Comparison of ENCODE assay signal across 12 cellular contexts in the genomic region with DNA sequence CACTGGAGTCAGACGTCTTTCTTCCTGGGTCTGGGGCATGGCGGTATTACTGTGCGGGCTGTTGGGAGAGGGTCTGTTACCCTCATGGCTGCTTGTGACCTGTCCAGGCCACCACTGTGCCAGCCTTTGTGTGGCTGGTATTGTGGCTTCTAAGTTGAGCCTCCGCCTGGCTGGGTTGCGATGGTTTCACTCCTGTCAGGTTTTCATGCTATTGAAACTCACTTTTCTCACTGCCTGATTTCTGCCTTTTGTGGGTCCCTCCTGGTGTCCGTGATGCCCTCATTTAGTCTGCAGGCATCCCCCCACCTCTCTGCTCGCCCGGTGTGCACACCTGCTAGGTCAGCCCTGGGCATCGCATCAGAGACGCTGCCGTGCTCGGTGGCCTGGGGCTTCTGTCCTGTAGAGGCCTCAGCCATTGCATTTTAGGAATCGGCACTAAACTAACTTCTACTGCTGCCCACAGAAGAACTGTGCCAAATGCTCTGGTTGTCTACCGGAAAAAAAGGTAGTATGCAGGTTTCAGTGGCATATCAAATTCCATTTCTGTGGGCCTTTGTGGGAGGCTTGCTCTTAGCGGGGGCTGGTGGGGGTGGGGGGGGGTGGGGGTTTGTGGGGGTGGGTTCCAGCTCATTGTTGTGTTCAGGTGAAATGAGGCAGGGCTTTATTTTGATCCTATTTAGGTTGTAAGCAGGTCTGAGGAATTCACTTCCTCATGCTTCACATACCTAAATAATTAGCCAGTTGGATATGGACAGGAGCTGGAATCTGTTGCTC.
DNase-seq lines count a peak whose midpoint lies in the region; ATAC-seq, FAIRE-seq and TF ChIP-seq lines count a peak whose summit lies in the region.
"Had no signal": no experiment of that assay in that cellular context is flagged by ENCODE, and none has a peak within 500 bp of the region (broad histone marks: within the 10 kb centered on the region; RNA-seq: fewer than 3 reads in every experiment).

No MANE protein-coding gene starts in this region.

- H3K4me2 ChIP-seq in mammary epithelial cell (ENCODE audit: insufficient read depth, low read depth, low read length): peak overlapping the region; percentile 33

- in situ Hi-C loops in mammary epithelial cell (cut with MboI; ENCODE audit: low sequenced_read_pairs in 2 of 2): no loop called here

- H3K27ac ChIP-seq in HUES64 (ENCODE audit: low read depth, low read length) (peak overlapping the region; percentile 25), mammary epithelial cell (ENCODE audit: insufficient read depth, low read depth, low read length) (no peak overlapping the region)
- H3K27ac ChIP-seq: thoracic aorta had no signal

- H2AFZ ChIP-seq in mammary epithelial cell (ENCODE audit: low read depth, low read length): peak overlapping the region; percentile 4

- CTCF ChIA-PET in mammary epithelial cell (lab: Charles Lee; ENCODE audit: low non-redundant PET): no interaction called here

- H3K9ac ChIP-seq in HUES64 (ENCODE audit: low read depth, low read length): no peak overlapping the region
- no peak overlapping the region for H3K9ac ChIP-seq in mammary epithelial cell (ENCODE audit: insufficient read depth, low read length)

- dilution Hi-C loops in mammary epithelial cell (cut with HindIII; ENCODE audit: low sequenced_read_pairs): no loop called here

- intact Hi-C loops in mammary epithelial cell (cut with micrococcal nuclease): no loop called here

- no peaks in the 10 kb centered on the region for H3K27me3 ChIP-seq in HUES64 (ENCODE audit: insufficient read depth, low read length)
- H3K27me3 ChIP-seq in mammary epithelial cell (ENCODE audit: insufficient read depth, low read length): no peaks in the 10 kb centered on the region
- no peaks in the 10 kb centered on the region for H3K27me3 ChIP-seq in kidney epithelial cell (ENCODE audit: control insufficient read depth, insufficient read depth, low read length)
- H3K27me3 ChIP-seq: BE2C had no signal

- no peaks in the 10 kb centered on the region for H4K20me1 ChIP-seq in mammary epithelial cell (ENCODE audit: insufficient read depth, low read length)

- H3K4me1 ChIP-seq in HUES64 (ENCODE audit: insufficient read depth, low read length) (peaks cover 14% of the 10 kb centered on the region; the same call in 1 of the 2 replicates), mammary epithelial cell (ENCODE audit: insufficient read depth, low read length) (peaks cover 19% of the 10 kb centered on the region)
- H3K4me1 ChIP-seq: BE2C had no signal

- no peak for FAIRE-seq in GM19239 (lab: Jason Lieb, UNC)

- TF ChIP-seq CTCF in AG10803 (conservative IDR thresholded peaks at IDR 0.05; ENCODE audit: low read length) (no peak), mammary epithelial cell (conservative IDR thresholded peaks at IDR 0.05 in 1 of 2, IDR thresholded peaks at IDR 0.05 in 1 of 2; ENCODE audit: extremely low read depth in 1 of 2, insufficient read depth in 1 of 2, low read depth in 1 of 2, low read length in 2 of 2) (no peak), kidney epithelial cell (IDR thresholded peaks at IDR 0.05; ENCODE audit: insufficient read depth, low read length, poor library complexity, severe bottlenecking) (no peak)

- WGBS in HUES64: 94% methylated on average over 14 of the region's 15 CpGs
- 13% methylated on average over 9 of the region's 15 CpGs for WGBS in mammary epithelial cell (ENCODE audit: low coverage, missing lambda C conversion rate)

- no peak for ATAC-seq in GM19397 (IDR thresholded peaks at IDR 0.05; ENCODE audit: unreplicated experiment)
- no peak for ATAC-seq in HG02588 (IDR thresholded peaks at IDR 0.05; ENCODE audit: unreplicated experiment)

- DNase-seq in AG10803 (ENCODE audit: low read depth) (peak; percentile 77), mammary epithelial cell (no peak), kidney epithelial cell (ENCODE audit: low read depth) (peak; percentile 82), GM19239 (ENCODE audit: insufficient read length, low spot score) (no peak)
- no peak for DNase-seq in activated naive CD4-positive, alpha-beta T cell (lab: John Stamatoyannopoulos, UW)
- DNase-seq: activated effector memory CD4-positive, alpha-beta T cell treated with anti-CD3 and anti-CD28 coated beads, Interleukin-2, amount 50 U/mL, for 16 hours; BE2C; occipital lobe had no signal

- BruUV-seq in mammary epithelial cell (replicated peaks; lab: Mats Ljungman, UMichigan): no TSS peak

- H3K9me3 ChIP-seq in HUES64 (ENCODE audit: insufficient read depth, low read depth, low read length) (no peaks in the 10 kb centered on the region), mammary epithelial cell (replicated peaks; ENCODE audit: insufficient read depth, low read length) (no peaks in the 10 kb centered on the region)
- H3K9me3 ChIP-seq: BE2C, thoracic aorta had no signal

- H3K36me3 ChIP-seq in HUES64 (ENCODE audit: insufficient read depth, low read length) (no peaks in the 10 kb centered on the region), mammary epithelial cell (ENCODE audit: insufficient read depth, low read length) (no peaks in the 10 kb centered on the region), kidney epithelial cell (ENCODE audit: control insufficient read depth, insufficient read depth, low read length) (no peaks in the 10 kb centered on the region)
- H3K36me3 ChIP-seq: BE2C, thoracic aorta had no signal

- no peak overlapping the region for H3K4me3 ChIP-seq in AG10803 (ENCODE audit: low read length)
- H3K4me3 ChIP-seq in HUES64 (ENCODE audit: low read length): no peak overlapping the region
- H3K4me3 ChIP-seq in mammary epithelial cell (replicated peaks in 1 of 3; ENCODE audit: insufficient read depth in 1 of 3, low read depth in 2 of 3, low read length in 3 of 3): no peak overlapping the region
- H3K4me3 ChIP-seq in kidney epithelial cell (ENCODE audit: low read depth, low read length): no peak overlapping the region
- H3K4me3 ChIP-seq: thoracic aorta had no signal

- H3K79me2 ChIP-seq in mammary epithelial cell (ENCODE audit: insufficient read depth, low read length): peaks cover 3% of the 10 kb centered on the region

Comparison
In these comparisons a context has a peak if more than half of its experiments do, and no peak if none do; other contexts are left out.
1. DNase-seq: peak in AG10803 (single experiment) and kidney epithelial cell (single experiment); none in mammary epithelial cell (single experiment), GM19239 (single experiment) and activated naive CD4-positive, alpha-beta T cell (0 of 4).